ENCODE assay signal across 1 cellular context in genomic region chr19:6811906-6812305, GRCh38.
A peak's percentile ranks its signal among the peaks of the same experiment; 100 is the strongest.
TF ChIP-seq lines count a peak whose summit lies in the region.

No MANE protein-coding gene starts in this region.

TF ChIP-seq in GM12878, 131 proteins besides CTCF, POLR2A, EP300 and RAD21 (continued from another document):
- TF ChIP-seq KAT2A (conservative IDR thresholded peaks at IDR 0.05; ENCODE audit: control insufficient read depth, low read depth, low read length) (no peak), ATF3 (IDR thresholded peaks at IDR 0.05; ENCODE audit: borderline replicate concordance, extremely low read depth, low read depth, low read length) (peak; percentile 64; the same call in 1 of the 2 replicates), GATAD2B (conservative IDR thresholded peaks at IDR 0.05; ENCODE audit: low read depth) (no peak), KDM1A (IDR thresholded peaks at IDR 0.05; ENCODE audit: borderline replicate concordance) (no peak), SIX5 (IDR thresholded peaks at IDR 0.05; ENCODE audit: low read depth, low read length, severe bottlenecking) (peak; percentile 74), PAX8 (IDR thresholded peaks at IDR 0.05) (no peak), ZNF384 (IDR thresholded peaks at IDR 0.05; ENCODE audit: borderline replicate concordance, low read depth, low read length) (no peak), ZBED1 (IDR thresholded peaks at IDR 0.05; ENCODE audit: borderline replicate concordance) (no peak), NKRF (conservative IDR thresholded peaks at IDR 0.05) (no peak), TARDBP (IDR thresholded peaks at IDR 0.05; ENCODE audit: borderline replicate concordance) (no peak), MLLT1 (IDR thresholded peaks at IDR 0.05) (no peak), SMC3 (IDR thresholded peaks at IDR 0.05; ENCODE audit: borderline replicate concordance, low read length) (no peak), PAX5 (IDR thresholded peaks at IDR 0.05; ENCODE audit: borderline replicate concordance, low read depth, low read length) (no peak), RUNX3 (IDR thresholded peaks at IDR 0.05; ENCODE audit: low read length) (no peak)
